Comparison of ENCODE assay signal across 8 cellular contexts in genomic region chr12:118058881-118059644, GRCh38. TPM values are rescaled to one million over a fixed set of nuclear protein-coding genes. Genes with fewer than 3 reads are reported as not detected.
DNase-seq lines count a peak whose midpoint lies in the region; ATAC-seq, FAIRE-seq and TF ChIP-seq lines count a peak whose summit lies in the region.

No MANE protein-coding gene starts in this region.

- intact Hi-C loops in endothelial cell of umbilical vein (cut with micrococcal nuclease), result no loop called here

- POLR2A ChIA-PET in CD8-positive, alpha-beta memory T cell (lab: Charles Lee), result no interaction called here
- POLR2A ChIA-PET in endothelial cell of umbilical vein (lab: Charles Lee), result no interaction called here

- no peak for FAIRE-seq in endothelial cell of umbilical vein (lab: Jason Lieb, UNC)

- H3K4me1 ChIP-seq in CD8-positive, alpha-beta memory T cell (ENCODE audit: insufficient read depth, low read length), result peaks cover 22% of the 10 kb centered on the region
- H3K4me1 ChIP-seq in endothelial cell of umbilical vein (ENCODE audit: control insufficient read depth, extremely low read depth, insufficient read depth, low read length), result peaks cover 25% of the 10 kb centered on the region

- H3K4me3 Mint-ChIP-seq in CD8-positive, alpha-beta memory T cell, result peak overlapping the region; percentile 91 to 95 (median 92)
- peak overlapping the region; percentile 81 for H3K4me3 Mint-ChIP-seq in osteocyte (ENCODE audit: unreplicated experiment)

- H3K36me3 ChIP-seq in CD8-positive, alpha-beta memory T cell (ENCODE audit: insufficient read depth, low read length), result no peaks in the 10 kb centered on the region
- H3K36me3 ChIP-seq in endothelial cell of umbilical vein (ENCODE audit: control insufficient read depth in 2 of 2, extremely low read depth in 1 of 2, insufficient read depth in 2 of 2, low read length in 2 of 2), result no peaks in the 10 kb centered on the region

- peak overlapping the region; percentile 87 for H3K9ac ChIP-seq in endothelial cell of umbilical vein (replicated peaks; ENCODE audit: extremely low read depth, insufficient read depth, low read length)

- no peak overlapping the region for H2AFZ ChIP-seq in endothelial cell of umbilical vein (ENCODE audit: low read depth, low read length)

- peaks cover 47 to 59% (median 54%) of the 10 kb centered on the region in 3 donors for H3K4me1 Mint-ChIP-seq in CD8-positive, alpha-beta memory T cell
- peaks cover 56% of the 10 kb centered on the region for H3K4me1 Mint-ChIP-seq in osteocyte (ENCODE audit: unreplicated experiment)

- CTCF ChIA-PET in CD8-positive, alpha-beta memory T cell (lab: Charles Lee), result interaction anchor here (0.9 to 2.3 kb wide), 2 partner anchors 9 to 123 kb away, joined by 3 to 5 read pairs; no protein-coding TSS in a partner anchor
- CTCF ChIA-PET in endothelial cell of umbilical vein (lab: Charles Lee), result interaction anchor here (1.0 to 1.1 kb wide), 3 partner anchors 26 to 78 kb away, joined by 3 to 4 read pairs (median 3); no protein-coding TSS in a partner anchor

- H3K27ac ChIP-seq in CD8-positive, alpha-beta memory T cell (ENCODE audit: low read depth, low read length), result peak overlapping the region; percentile 78
- peak overlapping the region; percentile 64 for H3K27ac ChIP-seq in endothelial cell of umbilical vein (ENCODE audit: insufficient read depth, low read depth, low read length)

- H3K4me3 ChIP-seq in CD8-positive, alpha-beta memory T cell (ENCODE audit: low read length), result peak overlapping the region; percentile 61
- peak overlapping the region in 1 of 3 experiments; percentile 79 for H3K4me3 ChIP-seq in endothelial cell of umbilical vein (replicated peaks in 1 of 3; ENCODE audit: insufficient read depth in 1 of 3, low read depth in 1 of 3, low read length in 3 of 3)

- DNase-seq in CD8-positive, alpha-beta memory T cell, result peak in 2 of 5 donors; percentile 10 to 37
- DNase-seq in RPMI7951 (ENCODE audit: low read depth) (peak; percentile 27), endothelial cell of umbilical vein (ENCODE audit: low read depth, low spot score) (peak; percentile 32), osteocyte (ENCODE audit: extremely low spot score, unreplicated experiment) (no peak), Ammon's horn (ENCODE audit: low spot score) (no peak)

- ATAC-seq in GM19397 (IDR thresholded peaks at IDR 0.05; ENCODE audit: unreplicated experiment) (no peak), HG03108 (IDR thresholded peaks at IDR 0.05; ENCODE audit: unreplicated experiment) (no peak), GM19328 (IDR thresholded peaks at IDR 0.05; ENCODE audit: unreplicated experiment) (no peak)

- no peaks in the 10 kb centered on the region for H4K20me1 ChIP-seq in endothelial cell of umbilical vein (replicated peaks; ENCODE audit: control insufficient read depth, extremely low read depth, insufficient read depth, low read length)

- H3K27me3 Mint-ChIP-seq in CD8-positive, alpha-beta memory T cell, result peaks cover 0 to 2% of the 10 kb centered on the region in 2 donors
- no peaks in the 10 kb centered on the region for H3K27me3 Mint-ChIP-seq in osteocyte (ENCODE audit: unreplicated experiment)

- H3K27me3 ChIP-seq in CD8-positive, alpha-beta memory T cell (ENCODE audit: insufficient read depth, low read length, poor library complexity, severe bottlenecking), result no peaks in the 10 kb centered on the region
- no peaks in the 10 kb centered on the region for H3K27me3 ChIP-seq in endothelial cell of umbilical vein (ENCODE audit: control insufficient read depth in 2 of 2, insufficient read depth in 2 of 2, low read length in 2 of 2)

- H3K36me3 Mint-ChIP-seq in CD8-positive, alpha-beta memory T cell, result peaks cover 0 to 18% (median 0%) of the 10 kb centered on the region in 3 donors
- peaks cover 2% of the 10 kb centered on the region for H3K36me3 Mint-ChIP-seq in osteocyte (ENCODE audit: unreplicated experiment)

- H3K9me3 Mint-ChIP-seq in CD8-positive, alpha-beta memory T cell, result peaks cover 0 to 1% (median 0%) of the 10 kb centered on the region in 5 donors
- no peaks in the 10 kb centered on the region for H3K9me3 Mint-ChIP-seq in osteocyte (ENCODE audit: unreplicated experiment)

- BruUV-seq in endothelial cell of umbilical vein (replicated peaks; lab: Mats Ljungman, UMichigan), result TSS peak; percentile 39

- dilution Hi-C loops in endothelial cell of umbilical vein (cut with MboI; ENCODE audit: extremely low pct_ligation_motif_present, low sequenced_read_pairs), result no loop called here

- peak overlapping the region; percentile 95 to 99 (median 97) for H3K27ac Mint-ChIP-seq in CD8-positive, alpha-beta memory T cell
- H3K27ac Mint-ChIP-seq in osteocyte (ENCODE audit: unreplicated experiment), result peak overlapping the region; percentile 92

- no peaks in the 10 kb centered on the region for H3K9me3 ChIP-seq in CD8-positive, alpha-beta memory T cell (ENCODE audit: low read length)
- H3K9me3 ChIP-seq in endothelial cell of umbilical vein (replicated peaks; ENCODE audit: control insufficient read depth, insufficient read depth, low read length), result no peaks in the 10 kb centered on the region

- peaks cover 28% of the 10 kb centered on the region for H3K79me2 ChIP-seq in endothelial cell of umbilical vein (ENCODE audit: control insufficient read depth, insufficient read depth, low read length)

- no peaks in the 10 kb centered on the region for H3K9me1 ChIP-seq in endothelial cell of umbilical vein (replicated peaks; ENCODE audit: control insufficient read depth, extremely low read depth, insufficient read depth, low read length)

- no peak for TF ChIP-seq POLR2A in endothelial cell of umbilical vein (IDR thresholded peaks at IDR 0.05; ENCODE audit: low read depth, low read length)

- H3K4me2 ChIP-seq in endothelial cell of umbilical vein (ENCODE audit: insufficient read depth, low read length), result peak overlapping the region; percentile 64

- TF ChIP-seq CTCF in endothelial cell of umbilical vein (IDR thresholded peaks at IDR 0.05; ENCODE audit: extremely low read depth in 1 of 2, insufficient read depth in 1 of 2, low read depth in 1 of 2, low read length in 2 of 2) (no peak), osteocyte (IDR thresholded peaks at IDR 0.05) (no peak)

TF ChIP-seq in endothelial cell of umbilical vein, 7 proteins besides CTCF, POLR2A, EP300 and RAD21:
- no peak for TF ChIP-seq POLR2AphosphoS5 (IDR thresholded peaks at IDR 0.05; ENCODE audit: insufficient read depth, low read depth, low read length)
- TF ChIP-seq EZH2 (IDR thresholded peaks at IDR 0.05; ENCODE audit: borderline replicate concordance, low read depth, low read length, severe bottlenecking), result no peak
- TF ChIP-seq JUN (IDR thresholded peaks at IDR 0.05; ENCODE audit: borderline replicate concordance, insufficient read depth, insufficient read length, low read depth), result no peak
- no peak for TF ChIP-seq FOS (IDR thresholded peaks at IDR 0.05; ENCODE audit: borderline replicate concordance, insufficient read depth, low read length)
- no peak for TF ChIP-seq GATA2 (IDR thresholded peaks at IDR 0.05; ENCODE audit: insufficient read depth, insufficient read length, low read depth, low read length)
- TF ChIP-seq, protein P1, sequence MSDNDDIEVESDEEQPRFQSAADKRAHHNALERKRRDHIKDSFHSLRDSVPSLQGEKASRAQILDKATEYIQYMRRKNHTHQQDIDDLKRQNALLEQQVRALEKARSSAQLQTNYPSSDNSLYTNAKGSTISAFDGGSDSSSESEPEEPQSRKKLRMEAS (IDR thresholded peaks at IDR 0.05; ENCODE audit: insufficient read depth, insufficient read length), result no peak
- TF ChIP-seq MYC (IDR thresholded peaks at IDR 0.05; ENCODE audit: low read depth, low read length), result no peak

RNA-seq across cellular contexts. Expression of gene WSB2, which starts 1.9 kb away (rescaled TPM):
- total RNA-seq in CD8-positive, alpha-beta memory T cell, result 10 to 100 TPM; 74.2 to 84.4 TPM
- polyA plus RNA-seq in CD8-positive, alpha-beta memory T cell, result 24.8 TPM
- total RNA-seq in RPMI7951 (2014; rRNA removed; shearing (Covaris generic)), result 61.6 and 67.8 TPM in 2 replicates
- 73.6 and 85.3 TPM in 2 replicates for total RNA-seq in endothelial cell of umbilical vein
- 107 and 108 TPM in 2 replicates for polyA plus RNA-seq in endothelial cell of umbilical vein
- polyA plus RNA-seq in endothelial cell of umbilical vein (2011; cell fraction: cytosol; rRNA removed), result 99.3 and 105 TPM in 2 replicates
- 48.1 and 56.3 TPM in 2 replicates for polyA plus RNA-seq in endothelial cell of umbilical vein (2011; cell fraction: nucleus; rRNA removed)
- 60.1 and 66.7 TPM in 2 replicates for polyA plus RNA-seq in endothelial cell of umbilical vein (2012)
- 230 and 342 TPM in 2 replicates for polyA minus RNA-seq in endothelial cell of umbilical vein
- 61.2 TPM for polyA minus RNA-seq in endothelial cell of umbilical vein (2011; cell fraction: cytosol; rRNA and poly(A)+ RNA removed)
- polyA minus RNA-seq in endothelial cell of umbilical vein (2011; cell fraction: nucleus; rRNA and poly(A)+ RNA removed), result 40.9 and 53.3 TPM in 2 replicates
- 94.7 and 98.2 TPM in 2 replicates for total RNA-seq in osteocyte

RNA-seq across cellular contexts. Expression of gene RFC5, which starts 42.6 kb away (rescaled TPM):
- total RNA-seq in CD8-positive, alpha-beta memory T cell, result 10 to 100 TPM; 66.1 to 67.4 TPM
- polyA plus RNA-seq in CD8-positive, alpha-beta memory T cell, result 14.0 TPM
- 56.6 and 56.9 TPM in 2 replicates for total RNA-seq in RPMI7951 (2014; rRNA removed; shearing (Covaris generic))
- total RNA-seq in endothelial cell of umbilical vein, result 23.3 and 24.8 TPM in 2 replicates
- 15.1 and 18.1 TPM in 2 replicates for polyA plus RNA-seq in endothelial cell of umbilical vein
- 18.8 and 19.4 TPM in 2 replicates for polyA plus RNA-seq in endothelial cell of umbilical vein (2011; cell fraction: cytosol; rRNA removed)
- 35.7 and 40.1 TPM in 2 replicates for polyA plus RNA-seq in endothelial cell of umbilical vein (2011; cell fraction: nucleus; rRNA removed)
- 13.2 and 22.0 TPM in 2 replicates for polyA plus RNA-seq in endothelial cell of umbilical vein (2012)
- 21.4 and 25.0 TPM in 2 replicates for polyA minus RNA-seq in endothelial cell of umbilical vein
- 34.7 TPM for polyA minus RNA-seq in endothelial cell of umbilical vein (2011; cell fraction: cytosol; rRNA and poly(A)+ RNA removed)
- 11.9 and 16.5 TPM in 2 replicates for polyA minus RNA-seq in endothelial cell of umbilical vein (2011; cell fraction: nucleus; rRNA and poly(A)+ RNA removed)
- total RNA-seq in osteocyte, result 12.7 and 13.2 TPM in 2 replicates

RNA-seq across cellular contexts. Expression of gene VSIG10, which starts 44.7 kb away (rescaled TPM):
- total RNA-seq in CD8-positive, alpha-beta memory T cell, result 1 to 10 TPM; 7.9 to 9.0 TPM
- polyA plus RNA-seq in CD8-positive, alpha-beta memory T cell, result 1.7 TPM
- total RNA-seq in RPMI7951 (2014; rRNA removed; shearing (Covaris generic)), result 15.6 and 18.3 TPM in 2 replicates
- total RNA-seq in endothelial cell of umbilical vein, result 38.4 and 38.6 TPM in 2 replicates
- 16.1 and 16.3 TPM in 2 replicates for polyA plus RNA-seq in endothelial cell of umbilical vein
- polyA plus RNA-seq in endothelial cell of umbilical vein (2011; cell fraction: cytosol; rRNA removed), result 12.5 and 13.9 TPM in 2 replicates
- 33.1 and 33.8 TPM in 2 replicates for polyA plus RNA-seq in endothelial cell of umbilical vein (2011; cell fraction: nucleus; rRNA removed)
- polyA plus RNA-seq in endothelial cell of umbilical vein (2012), result 19.3 and 21.7 TPM in 2 replicates
- polyA minus RNA-seq in endothelial cell of umbilical vein, result 57.9 and 81.7 TPM in 2 replicates
- polyA minus RNA-seq in endothelial cell of umbilical vein (2011; cell fraction: cytosol; rRNA and poly(A)+ RNA removed), result 26.2 TPM
- polyA minus RNA-seq in endothelial cell of umbilical vein (2011; cell fraction: nucleus; rRNA and poly(A)+ RNA removed), result 29.0 and 42.3 TPM in 2 replicates
- 20.7 and 21.7 TPM in 2 replicates for total RNA-seq in osteocyte

Comparison
In these comparisons a context has a peak if more than half of its experiments do, and no peak if none do; other contexts are left out.
1. DNase-seq: peak in RPMI7951 (single experiment) and endothelial cell of umbilical vein (single experiment); none in osteocyte (single experiment) and Ammon's horn (single experiment).